In the genomic region with DNA sequence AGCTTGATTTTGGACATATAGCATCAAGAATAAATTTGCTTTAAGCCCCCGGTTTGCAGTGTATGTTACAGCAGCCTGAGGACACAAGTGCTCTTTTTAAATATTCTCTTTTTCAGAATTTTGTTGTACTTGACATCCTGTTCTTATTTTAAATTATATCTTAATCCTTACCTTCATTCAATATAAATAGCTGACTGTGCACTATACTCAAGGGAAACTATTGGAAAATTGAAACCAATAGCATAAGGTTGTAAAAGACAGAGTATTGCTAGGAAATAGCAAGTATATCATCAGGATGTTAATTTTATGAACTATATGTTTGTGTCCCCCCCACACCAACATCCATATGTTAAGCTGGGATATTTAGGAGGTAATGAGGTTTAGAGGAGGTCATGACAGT, we compare ENCODE assay signal across 36 cellular contexts.
"Had no signal": no experiment of that assay in that cellular context is flagged by ENCODE, and none has a peak within 500 bp of the region (broad histone marks: within the 10 kb centered on the region; RNA-seq: fewer than 3 reads in every experiment).

No MANE protein-coding gene starts in this region.

- ATAC-seq: activated naive CD4-positive, alpha-beta T cell treated with anti-CD3 and anti-CD28 coated beads, Interleukin-2, amount 50 U/mL, for 72 hours; activated T-cell treated with anti-CD3 and anti-CD28 coated beads, Interleukin-2, amount 50 U/mL, for 4 hours; activated T-cell treated with anti-CD3 and anti-CD28 coated beads, Interleukin-2, amount 50 U/mL, for 72 hours; activated T-helper 17 cell treated with anti-CD3 and anti-CD28 coated beads, Interleukin-2, amount 50 U/mL, for 72 hours; body of pancreas had no signal

- FAIRE-seq: astrocyte, colon, TTC549 had no signal

- H3K27ac ChIP-seq: adrenal gland, body of pancreas, brain microvascular endothelial cell, breast epithelium, VCaP had no signal

- H3K36me3 ChIP-seq: adrenal gland, brain microvascular endothelial cell, breast epithelium had no signal

- H3K27me3 ChIP-seq: adrenal gland, body of pancreas, brain microvascular endothelial cell, breast epithelium had no signal

- DNase-seq: activated B cell treated with CpG ODN at 0.5 μM for 24 hours; activated CD4-positive, alpha-beta memory T cell treated with anti-CD3 and anti-CD28 coated beads for 36 hours; activated CD4-positive, alpha-beta T cell treated with anti-CD3 and anti-CD28 coated beads for 4 hours; activated CD4-positive, alpha-beta T cell treated with anti-CD3 and anti-CD28 coated beads, Interleukin-2, amount 10 ng/mL, durations not matched to agents 24 days and 14 days; activated CD4-positive, alpha-beta T cell treated with anti-CD3 and anti-CD28 coated beads, Interleukin-2, amount 50 U/mL, for 1 hour; activated CD4-positive, alpha-beta T cell treated with anti-CD3 and anti-CD28 coated beads, Interleukin-2, amount 50 U/mL, for 4 hours; activated CD4-positive, CD25-positive, alpha-beta regulatory T cell treated with anti-CD3 and anti-CD28 coated beads, Interleukin-2, amount 50 U/mL, for 72 hours; activated CD8-positive, alpha-beta memory T cell treated with anti-CD3 and anti-CD28 coated beads, Interleukin-2, amount 50 U/mL, for 4 hours; activated effector memory CD4-positive, alpha-beta T cell treated with anti-CD3 and anti-CD28 coated beads, Interleukin-2, amount 50 U/mL, for 16 hours; activated gamma-delta T cell treated with Interleukin-2 at 50 U/mL for 16 hours; activated naive CD4-positive, alpha-beta T cell; activated naive CD4-positive, alpha-beta T cell treated with anti-CD3 and anti-CD28 coated beads for 36 hours; activated naive CD4-positive, alpha-beta T cell treated with anti-CD3 and anti-CD28 coated beads, Interleukin-2, amount 50 U/mL, for 16 hours; activated naive CD8-positive, alpha-beta T cell treated with anti-CD3 and anti-CD28 coated beads for 36 hours; activated T-cell treated with anti-CD3 and anti-CD28 coated beads for 4 hours; activated T-cell treated with anti-CD3 and anti-CD28 coated beads, Interleukin-2, amount 50 U/mL, for 1 hour; activated T-cell treated with anti-CD3 and anti-CD28 coated beads, Interleukin-2, amount 50 U/mL, for 4 hours; activated T-cell treated with anti-CD3 and anti-CD28 coated beads, Interleukin-2, amount 50 U/mL, for 72 hours; adrenal gland; amniotic stem cell; aorta; body of pancreas; brain microvascular endothelial cell; central memory CD4-positive, alpha-beta T cell; T-helper 2 cell; T-helper 9 cell had no signal

- H3K9me3 ChIP-seq: adrenal gland had no signal

- H3K27me3 Mint-ChIP-seq: activated B cell treated with CpG ODN at 0.5 μM for 24 hours; activated CD4-positive, alpha-beta memory T cell treated with anti-CD3 and anti-CD28 coated beads for 36 hours; activated CD4-positive, alpha-beta T cell treated with anti-CD3 and anti-CD28 coated beads, Interleukin-2, amount 10 ng/mL, durations not matched to agents 24 days and 14 days; activated naive CD8-positive, alpha-beta T cell treated with anti-CD3 and anti-CD28 coated beads for 36 hours; activated T-helper 17 cell treated with anti-CD3 and anti-CD28 coated beads, Interleukin-2, amount 50 U/mL, for 72 hours had no signal

- H3K4me3 ChIP-seq: adrenal gland, body of pancreas, breast epithelium had no signal

- H3K4me1 ChIP-seq: adrenal gland, body of pancreas, breast epithelium had no signal

- H3K4me1 Mint-ChIP-seq: activated B cell treated with CpG ODN at 0.5 μM for 24 hours; activated CD4-positive, alpha-beta T cell treated with anti-CD3 and anti-CD28 coated beads, Interleukin-2, amount 10 ng/mL, durations not matched to agents 24 days and 14 days; activated naive CD8-positive, alpha-beta T cell treated with anti-CD3 and anti-CD28 coated beads for 36 hours; activated T-helper 17 cell treated with anti-CD3 and anti-CD28 coated beads, Interleukin-2, amount 50 U/mL, for 72 hours had no signal

- H3K36me3 Mint-ChIP-seq: activated CD4-positive, alpha-beta memory T cell treated with anti-CD3 and anti-CD28 coated beads for 36 hours; activated naive CD8-positive, alpha-beta T cell treated with anti-CD3 and anti-CD28 coated beads for 36 hours had no signal

- H3K27ac Mint-ChIP-seq: activated B cell treated with CpG ODN at 0.5 μM for 24 hours; activated CD4-positive, alpha-beta memory T cell treated with anti-CD3 and anti-CD28 coated beads for 36 hours; activated CD4-positive, alpha-beta T cell treated with anti-CD3 and anti-CD28 coated beads, Interleukin-2, amount 10 ng/mL, durations not matched to agents 24 days and 14 days; activated naive CD4-positive, alpha-beta T cell treated with anti-CD3 and anti-CD28 coated beads for 36 hours; activated naive CD4-positive, alpha-beta T cell treated with anti-CD3 and anti-CD28 coated beads, Interleukin-2, amount 50 U/mL, for 72 hours; activated naive CD8-positive, alpha-beta T cell treated with anti-CD3 and anti-CD28 coated beads for 36 hours; activated T-cell treated with anti-CD3 and anti-CD28 coated beads, Interleukin-2, amount 50 U/mL, for 72 hours; activated T-helper 1 cell treated with anti-CD3 and anti-CD28 coated beads, Interleukin-12 subunit alpha, Interleukin-12 subunit beta, Interleukin-2, Interleukin-4 antibody, amounts not matched to agents 30 ng/mL and 10 ng/mL and 1 ng/mL, durations not matched to agents 14 hours and 24 hours and 36 hours; activated T-helper 17 cell treated with anti-CD3 and anti-CD28 coated beads, Interleukin-2, amount 50 U/mL, for 72 hours; T-helper 1 cell treated with Interleukin-12 subunit alpha and Interleukin-12 subunit beta and Interleukin-4 antibody, amounts not matched to agents 30 μg/mL and 1 μg/mL, for 36 hours; T-helper 2 cell treated with Interferon-gamma antibody and Interleukin-4, amounts not matched to agents 5 μg/mL and 100 μg/mL, for 36 hours had no signal

- H3K4me3 Mint-ChIP-seq: activated B cell treated with CpG ODN at 0.5 μM for 24 hours; activated CD4-positive, alpha-beta memory T cell treated with anti-CD3 and anti-CD28 coated beads for 36 hours; activated CD4-positive, alpha-beta T cell treated with anti-CD3 and anti-CD28 coated beads, Interleukin-2, amount 10 ng/mL, durations not matched to agents 24 days and 14 days; activated naive CD4-positive, alpha-beta T cell treated with anti-CD3 and anti-CD28 coated beads for 36 hours; activated naive CD8-positive, alpha-beta T cell treated with anti-CD3 and anti-CD28 coated beads for 36 hours; activated T-cell treated with anti-CD3 and anti-CD28 coated beads, Interleukin-2, amount 50 U/mL, for 4 hours; activated T-cell treated with anti-CD3 and anti-CD28 coated beads, Interleukin-2, amount 50 U/mL, for 72 hours; activated T-helper 1 cell treated with anti-CD3 and anti-CD28 coated beads, Interleukin-12 subunit alpha, Interleukin-12 subunit beta, Interleukin-2, Interleukin-4 antibody, amounts not matched to agents 30 ng/mL and 10 ng/mL and 1 ng/mL, durations not matched to agents 14 hours and 24 hours and 36 hours; activated T-helper 17 cell treated with anti-CD3 and anti-CD28 coated beads, Interleukin-2, amount 50 U/mL, for 72 hours; T-helper 1 cell treated with Interleukin-12 subunit alpha and Interleukin-12 subunit beta and Interleukin-4 antibody, amounts not matched to agents 30 μg/mL and 1 μg/mL, for 36 hours; T-helper 2 cell treated with Interferon-gamma antibody and Interleukin-4, amounts not matched to agents 5 μg/mL and 100 μg/mL, for 36 hours had no signal
